ENCODE assay signal across 10 cellular contexts in genomic region chr7:75054744-75055527, GRCh38. TPM values are rescaled to one million over a fixed set of nuclear protein-coding genes. Genes with fewer than 3 reads are reported as not detected.
DNase-seq lines count a peak whose midpoint lies in the region; ATAC-seq and TF ChIP-seq lines count a peak whose summit lies in the region.
"Had no signal": no experiment of that assay in that cellular context is flagged by ENCODE, and none has a peak within 500 bp of the region (broad histone marks: within the 10 kb centered on the region; RNA-seq: fewer than 3 reads in every experiment).

No MANE protein-coding gene starts in this region.

- H3K4me3 Mint-ChIP-seq in activated CD8-positive, alpha-beta memory T cell treated with anti-CD3 and anti-CD28 coated beads, Interleukin-2, amount 10 ng/mL, durations not matched to agents 7 days and 5 days: no peak overlapping the region

- H3K36me3 Mint-ChIP-seq in activated CD8-positive, alpha-beta memory T cell treated with anti-CD3 and anti-CD28 coated beads, Interleukin-2, amount 10 ng/mL, durations not matched to agents 7 days and 5 days: peaks cover 41% of the 10 kb centered on the region

- H3K27me3 ChIP-seq in ascending aorta (no peaks in the 10 kb centered on the region), rectal smooth muscle tissue (ENCODE audit: control insufficient read depth, insufficient read depth, low read length) (no peaks in the 10 kb centered on the region)
- H3K27me3 ChIP-seq: spleen had no signal

- DNase-seq in EL: peak; percentile 92
- DNase-seq in ascending aorta (ENCODE audit: low spot score in 2 of 2): peak; percentile 41 to 92
- peak; percentile 78 for DNase-seq in left cardiac atrium
- no peak for DNase-seq in activated CD8-positive, alpha-beta memory T cell treated with anti-CD3 and anti-CD28 coated beads, Interleukin-2, amount 10 ng/mL, durations not matched to agents 7 days and 5 days
- DNase-seq in SIG-M5 treated with dmso at 0.1 percent for 504 hours (lab: John Stamatoyannopoulos, UW; ENCODE audit: unreplicated experiment): no peak
- DNase-seq in NCI-H1930 (lab: John Stamatoyannopoulos, UW): no peak
- DNase-seq in stimulated activated CD4-positive, alpha-beta T cell treated with anti-CD3 and anti-CD28 coated beads, Interleukin-12 subunit alpha, Interleukin-12 subunit beta, amount 100 ng/mL, for 4 hours: no peak
- DNase-seq: activated CD4-positive, alpha-beta T cell treated with anti-CD3 and anti-CD28 coated beads for 4 hours; spleen had no signal

- H3K9me3 Mint-ChIP-seq in activated CD8-positive, alpha-beta memory T cell treated with anti-CD3 and anti-CD28 coated beads, Interleukin-2, amount 10 ng/mL, durations not matched to agents 7 days and 5 days (ENCODE audit: low read depth): no peaks in the 10 kb centered on the region

- H3K9ac ChIP-seq in rectal smooth muscle tissue (ENCODE audit: low read length): no peak overlapping the region

- peaks cover 10 to 36% of the 10 kb centered on the region in 2 donors for H3K4me1 ChIP-seq in ascending aorta
- peaks cover 23% of the 10 kb centered on the region for H3K4me1 ChIP-seq in rectal smooth muscle tissue (ENCODE audit: control insufficient read depth, insufficient read depth, low read length)
- H3K4me1 ChIP-seq: spleen had no signal

- H3K36me3 ChIP-seq in ascending aorta (peaks cover 37 to 50% of the 10 kb centered on the region in 2 donors), rectal smooth muscle tissue (ENCODE audit: control insufficient read depth, insufficient read depth, low read length) (peaks cover 39% of the 10 kb centered on the region)

- peak overlapping the region; percentile 81 to 85 for H3K27ac ChIP-seq in ascending aorta
- peak overlapping the region; percentile 82 for H3K27ac ChIP-seq in rectal smooth muscle tissue (ENCODE audit: low read depth, low read length)

- no peak for TF ChIP-seq CTCF in ascending aorta (IDR thresholded peaks at IDR 0.05)

- H3K27me3 Mint-ChIP-seq in activated CD8-positive, alpha-beta memory T cell treated with anti-CD3 and anti-CD28 coated beads, Interleukin-2, amount 10 ng/mL, durations not matched to agents 7 days and 5 days: no peaks in the 10 kb centered on the region

- H3K4me1 Mint-ChIP-seq in activated CD8-positive, alpha-beta memory T cell treated with anti-CD3 and anti-CD28 coated beads, Interleukin-2, amount 10 ng/mL, durations not matched to agents 7 days and 5 days: no peaks in the 10 kb centered on the region

- H3K9me3 ChIP-seq in ascending aorta: no peaks in the 10 kb centered on the region
- H3K9me3 ChIP-seq: spleen had no signal

- CTCF ChIA-PET in activated CD8-positive, alpha-beta memory T cell treated with anti-CD3 and anti-CD28 coated beads, Interleukin-2, amount 10 ng/mL, durations not matched to agents 7 days and 5 days (lab: Charles Lee): no interaction called here

- no peak overlapping the region for H3K4me3 ChIP-seq in ascending aorta
- no peak overlapping the region for H3K4me3 ChIP-seq in rectal smooth muscle tissue (ENCODE audit: low read length)
- H3K4me3 ChIP-seq: spleen had no signal

- no peak overlapping the region for H3K27ac Mint-ChIP-seq in activated CD8-positive, alpha-beta memory T cell treated with anti-CD3 and anti-CD28 coated beads, Interleukin-2, amount 10 ng/mL, durations not matched to agents 7 days and 5 days

- intact Hi-C loops in ascending aorta (cut with DNase I): no loop called here
- intact Hi-C loops in left cardiac atrium (cut with DNase I): no loop called here

- ATAC-seq in left cardiac atrium: peak; percentile 78 to 90
- no peak for ATAC-seq in activated CD8-positive, alpha-beta memory T cell treated with anti-CD3 and anti-CD28 coated beads, Interleukin-2, amount 10 ng/mL, durations not matched to agents 7 days and 5 days

RNA-seq across cellular contexts. Expression of gene RCC1L, which starts 18.7 kb away (rescaled TPM):
- total RNA-seq in ascending aorta (25.2 TPM), left cardiac atrium (10 to 100 TPM; 34.3 to 34.8 TPM)
- total RNA-seq in activated CD8-positive, alpha-beta memory T cell treated with anti-CD3 and anti-CD28 coated beads, Interleukin-2, amount 10 ng/mL, durations not matched to agents 7 days and 5 days: 10 to 100 TPM; 41.0 to 56.9 TPM

RNA-seq across cellular contexts. Expression of gene GTF2IRD2B, which starts 37.5 kb away (rescaled TPM):
- total RNA-seq in ascending aorta: 38.4 TPM
- total RNA-seq in left cardiac atrium: 10 to 100 TPM; 24.8 to 25.7 TPM
- total RNA-seq in activated CD8-positive, alpha-beta memory T cell treated with anti-CD3 and anti-CD28 coated beads, Interleukin-2, amount 10 ng/mL, durations not matched to agents 7 days and 5 days: 10 to 100 TPM; 18.0 to 20.7 TPM

Comparison
In these comparisons a context has a peak if more than half of its experiments do, and no peak if none do; other contexts are left out.
1. DNase-seq: peak in EL (single experiment), ascending aorta (2 of 2) and left cardiac atrium (single experiment); none in activated CD8-positive, alpha-beta memory T cell treated with anti-CD3 and anti-CD28 coated beads, Interleukin-2, amount 10 ng/mL, durations not matched to agents 7 days and 5 days (single experiment), SIG-M5 treated with dmso at 0.1 percent for 504 hours (single experiment), NCI-H1930 (0 of 2) and stimulated activated CD4-positive, alpha-beta T cell treated with anti-CD3 and anti-CD28 coated beads, Interleukin-12 subunit alpha, Interleukin-12 subunit beta, amount 100 ng/mL, for 4 hours (single experiment).